ENCODE assay signal across 18 cellular contexts in the genomic region with DNA sequence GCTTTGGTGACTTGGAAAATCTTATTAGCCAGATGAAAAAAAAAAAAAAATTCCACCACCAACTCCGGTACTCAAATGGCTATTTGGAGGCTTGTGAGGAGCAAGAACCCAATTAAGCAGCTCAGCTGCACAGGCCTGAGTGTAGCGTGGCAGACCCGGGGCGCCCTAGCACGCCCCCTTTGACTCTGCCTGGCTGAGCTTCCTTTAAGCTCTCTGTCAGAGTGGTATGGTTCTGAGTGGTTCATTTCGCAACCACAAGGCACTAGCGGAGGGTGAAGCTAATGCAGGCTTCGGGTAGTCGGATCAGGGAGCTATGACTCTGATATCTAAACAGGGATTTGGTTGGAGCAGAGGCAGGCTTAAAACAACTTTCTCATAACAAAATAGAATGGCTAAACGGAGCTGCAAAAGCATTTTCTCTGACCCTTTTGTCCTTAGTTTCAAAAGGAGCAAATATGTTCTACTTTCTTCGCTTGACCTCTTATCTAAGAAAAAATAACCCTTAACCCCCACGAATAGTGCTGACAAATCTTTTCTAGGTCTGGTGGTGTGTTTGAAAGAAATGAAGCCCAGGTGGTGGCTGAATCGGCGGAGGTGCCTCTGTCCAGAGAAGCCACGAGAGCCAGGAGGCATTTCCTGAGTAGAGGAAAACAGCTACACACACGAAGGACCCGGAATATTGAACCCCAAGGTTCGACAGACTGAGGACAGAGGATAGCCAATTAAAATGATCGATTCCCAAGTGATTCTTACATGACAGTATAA.
DNase-seq lines count a peak whose midpoint lies in the region; ATAC-seq and TF ChIP-seq lines count a peak whose summit lies in the region.
"Had no signal": no experiment of that assay in that cellular context is flagged by ENCODE, and none has a peak within 500 bp of the region (broad histone marks: within the 10 kb centered on the region; RNA-seq: fewer than 3 reads in every experiment).

No MANE protein-coding gene starts in this region.

- H3K79me1 ChIP-seq in neuronal stem cell (ENCODE audit: low read depth, low read length): no peaks in the 10 kb centered on the region

- no peak overlapping the region for H3K14ac ChIP-seq in neuronal stem cell (ENCODE audit: low read length)

- H3K27ac ChIP-seq in neuronal stem cell (replicated peaks; ENCODE audit: low read length): peak overlapping the region; percentile 76
- H3K27ac ChIP-seq: BLaER1 treated with 17β-estradiol and CSF1 and Interleukin-3, amounts not matched to agents 10 nM and 100 nM; esophagus squamous epithelium; ovary; PC-9 had no signal

- no peak for ATAC-seq in GM18870 (IDR thresholded peaks at IDR 0.05; ENCODE audit: unreplicated experiment)
- no peak for ATAC-seq in HG03378 (IDR thresholded peaks at IDR 0.05; ENCODE audit: unreplicated experiment)
- ATAC-seq: activated CD4-positive, alpha-beta T cell treated with anti-CD3 and anti-CD28 coated beads for 36 hours had no signal

- H3K27me3 ChIP-seq in neuronal stem cell (ENCODE audit: control insufficient read depth in 3 of 3, insufficient read depth in 3 of 3, low read depth in 1 of 3, low read length in 3 of 3): no peaks in the 10 kb centered on the region
- H3K27me3 ChIP-seq: BLaER1 treated with 17β-estradiol and CSF1 and Interleukin-3, amounts not matched to agents 10 nM and 100 nM; esophagus squamous epithelium; ovary had no signal

- no peak overlapping the region for H2BK12ac ChIP-seq in neuronal stem cell (ENCODE audit: low read length)

- H3K9me3 ChIP-seq in neuronal stem cell (replicated peaks in 1 of 2; ENCODE audit: control insufficient read depth in 2 of 2, insufficient read depth in 1 of 2, low read depth in 1 of 2, low read length in 2 of 2): peaks cover 6 to 9% of the 10 kb centered on the region in 2 donors

- H3K36me3 ChIP-seq in neuronal stem cell (replicated peaks in 1 of 2; ENCODE audit: control insufficient read depth in 2 of 2, insufficient read depth in 2 of 2, low read length in 2 of 2): no peaks in the 10 kb centered on the region
- H3K36me3 ChIP-seq: BLaER1 treated with 17β-estradiol and CSF1 and Interleukin-3, amounts not matched to agents 10 nM and 100 nM; esophagus squamous epithelium; ovary had no signal

- no peak overlapping the region for H3K18ac ChIP-seq in neuronal stem cell (ENCODE audit: low read length)

- H2BK5ac ChIP-seq in neuronal stem cell (ENCODE audit: low read length): no peak overlapping the region

- H3K4me2 ChIP-seq in neuronal stem cell (ENCODE audit: insufficient read depth, low read length, poor library complexity, severe bottlenecking): no peak overlapping the region
- H3K4me2 ChIP-seq: BLaER1 treated with 17β-estradiol and CSF1 and Interleukin-3, amounts not matched to agents 10 nM and 100 nM; PC-9 had no signal

- TF ChIP-seq CTCF in fibroblast of pulmonary artery (IDR thresholded peaks at IDR 0.05; ENCODE audit: low read length, missing control alignments): no peak

- H2AK5ac ChIP-seq in neuronal stem cell (ENCODE audit: low read depth, low read length): no peak overlapping the region

- no peak overlapping the region for H3K4ac ChIP-seq in neuronal stem cell (ENCODE audit: low read length)

- peaks cover 9 to 13% of the 10 kb centered on the region in 2 donors for H3K4me1 ChIP-seq in neuronal stem cell (ENCODE audit: control insufficient read depth in 2 of 2, insufficient read depth in 1 of 2, low read depth in 1 of 2, low read length in 2 of 2)
- H3K4me1 ChIP-seq: esophagus squamous epithelium had no signal

- no peak overlapping the region for H2BK120ac ChIP-seq in neuronal stem cell (ENCODE audit: low read depth, low read length)

- DNase-seq in Daoy (ENCODE audit: low read depth) (peak; percentile 80), RPMI8226 (peak; percentile 79), fibroblast of pulmonary artery (ENCODE audit: low read depth) (peak; percentile 23), neuronal stem cell (ENCODE audit: low spot score) (peak; percentile 69), NOMO-1 (lab: John Stamatoyannopoulos, UW; ENCODE audit: unreplicated experiment in 2 of 2) (no peak)
- no peak for DNase-seq in activated CD8-positive, alpha-beta memory T cell treated with anti-CD3 and anti-CD28 coated beads for 24 hours
- DNase-seq: activated CD4-positive, alpha-beta T cell treated with anti-CD3 and anti-CD28 coated beads for 36 hours; activated naive CD8-positive, alpha-beta T cell treated with anti-CD3 and anti-CD28 coated beads, Interleukin-2, amount 10 ng/mL, durations not matched to agents 7 days and 5 days; esophagus squamous epithelium; midbrain; NCI-H1417 treated with DMSO at 0.1 percent for 48 hours; NCI-H2227 treated with DMSO at 0.1 percent for 48 hours; ovary; PC-9; stimulated activated CD4-positive, alpha-beta T cell treated with anti-CD3 and anti-CD28 coated beads, Interleukin-15, amount 100 ng/mL, for 24 hours had no signal

- H2BK15ac ChIP-seq in neuronal stem cell (ENCODE audit: low read length): no peak overlapping the region

- H3K23ac ChIP-seq in neuronal stem cell (ENCODE audit: low read depth, low read length, poor library complexity): no peak overlapping the region

- no peak overlapping the region for H3K4me3 ChIP-seq in fibroblast of pulmonary artery (replicated peaks; ENCODE audit: low read depth, low read length)
- no peak overlapping the region for H3K4me3 ChIP-seq in neuronal stem cell (ENCODE audit: low read length in 2 of 2)
- H3K4me3 ChIP-seq: BLaER1 treated with 17β-estradiol and CSF1 and Interleukin-3, amounts not matched to agents 10 nM and 100 nM; esophagus squamous epithelium; ovary; PC-9 had no signal

- H2AFZ ChIP-seq in neuronal stem cell (ENCODE audit: low read length): peak overlapping the region; percentile 57
- H2AFZ ChIP-seq: PC-9 had no signal

- H3K9ac ChIP-seq in neuronal stem cell (ENCODE audit: low read depth, low read length, poor library complexity): no peak overlapping the region
- H3K9ac ChIP-seq: BLaER1 treated with 17β-estradiol and CSF1 and Interleukin-3, amounts not matched to agents 10 nM and 100 nM had no signal

- no peak overlapping the region for H4K8ac ChIP-seq in neuronal stem cell (ENCODE audit: low read depth, low read length)

- H4K91ac ChIP-seq in neuronal stem cell (ENCODE audit: low read depth, low read length, poor library complexity): no peak overlapping the region

- no CpG with 5 or more reads among the region's 19 CpGs for WGBS in neuronal stem cell (ENCODE audit: extremely low coverage in 2 of 2, insufficient read length in 2 of 2, insufficient replicate concordance in 1 of 2), 2 donors

Comparison
In these comparisons a context has a peak if more than half of its experiments do, and no peak if none do; other contexts are left out.
1. DNase-seq: peak in Daoy (single experiment), RPMI8226 (single experiment), fibroblast of pulmonary artery (single experiment) and neuronal stem cell (single experiment); none in NOMO-1 (0 of 2) and activated CD8-positive, alpha-beta memory T cell treated with anti-CD3 and anti-CD28 coated beads for 24 hours (single experiment).